In the genomic region with DNA sequence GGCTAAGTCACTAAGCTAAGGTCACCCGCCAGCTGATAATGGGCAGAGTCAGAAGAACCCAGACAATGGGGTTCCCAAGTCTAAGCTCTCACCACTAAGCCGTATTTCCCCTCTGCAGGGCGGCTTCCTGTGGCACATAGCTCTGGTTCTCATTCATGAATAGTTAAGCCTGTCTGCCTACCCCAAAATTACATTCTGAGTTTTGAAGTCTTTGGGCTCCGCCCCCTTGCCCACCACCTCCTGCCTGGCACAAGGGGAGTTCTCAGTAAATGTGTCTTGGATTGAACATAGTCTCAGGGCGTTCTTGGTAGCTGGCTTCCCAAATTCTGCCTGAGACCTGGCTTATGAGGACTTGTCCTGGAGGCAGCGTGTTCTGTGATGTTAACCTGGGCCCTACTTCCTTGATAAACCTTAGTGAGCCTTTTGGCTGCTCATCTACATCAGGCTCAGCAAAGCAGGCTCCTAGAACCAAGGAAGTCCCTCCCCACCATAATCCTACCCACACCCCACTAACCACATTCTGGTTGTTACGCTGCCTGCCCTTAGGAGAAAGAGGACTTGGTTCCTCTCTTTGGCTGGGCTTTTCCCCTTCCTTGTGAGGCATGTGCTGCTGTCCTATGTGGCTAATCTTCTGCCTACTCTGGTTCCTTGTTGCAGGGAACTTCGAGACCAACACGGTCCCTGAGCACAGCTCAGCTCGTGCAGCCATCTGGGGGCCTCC, we compare ENCODE assay signal across 19 cellular contexts. TPM values are rescaled to one million over a fixed set of nuclear protein-coding genes. Genes with fewer than 3 reads are reported as not detected.
A peak's percentile ranks its signal among the peaks of the same experiment; 100 is the strongest.
DNase-seq lines count a peak whose midpoint lies in the region; ATAC-seq and TF ChIP-seq lines count a peak whose summit lies in the region.
"Had no signal": no experiment of that assay in that cellular context is flagged by ENCODE, and none has a peak within 500 bp of the region (broad histone marks: within the 10 kb centered on the region; RNA-seq: fewer than 3 reads in every experiment).

No MANE protein-coding gene starts in this region.

- H3K4me3 Mint-ChIP-seq in activated CD8-positive, alpha-beta memory T cell treated with anti-CD3 and anti-CD28 coated beads, Interleukin-2, amount 10 ng/mL, durations not matched to agents 7 days and 5 days = no peak overlapping the region
- H3K4me3 Mint-ChIP-seq in activated naive CD8-positive, alpha-beta T cell treated with anti-CD3 and anti-CD28 coated beads for 36 hours = no peak overlapping the region
- H3K4me3 Mint-ChIP-seq in nephron progenitor cell (no peak overlapping the region), HFFc6 (no peak overlapping the region)
- H3K4me3 Mint-ChIP-seq: CD8-positive, alpha-beta memory T cell had no signal

- peak overlapping the region; percentile 52 for H3K27ac Mint-ChIP-seq in activated CD8-positive, alpha-beta memory T cell treated with anti-CD3 and anti-CD28 coated beads, Interleukin-2, amount 10 ng/mL, durations not matched to agents 7 days and 5 days
- H3K27ac Mint-ChIP-seq in activated naive CD8-positive, alpha-beta T cell treated with anti-CD3 and anti-CD28 coated beads for 36 hours = peak overlapping the region; percentile 39
- H3K27ac Mint-ChIP-seq in nephron progenitor cell (no peak overlapping the region), HFFc6 (no peak overlapping the region)

- no peak for DNase-seq in activated CD8-positive, alpha-beta memory T cell treated with anti-CD3 and anti-CD28 coated beads, Interleukin-2, amount 10 ng/mL, durations not matched to agents 7 days and 5 days
- no peak for DNase-seq in activated CD8-positive, alpha-beta memory T cell treated with anti-CD3 and anti-CD28 coated beads, Interleukin-2, amount 50 U/mL, for 48 hours
- DNase-seq in NOMO-1 (lab: John Stamatoyannopoulos, UW; ENCODE audit: unreplicated experiment in 2 of 2) (peak; percentile 29 to 30), upper lobe of right lung (no peak), nephron progenitor cell (no peak), left ventricle myocardium superior (no peak), HFFc6 (no peak)
- no peak for DNase-seq in activated naive CD8-positive, alpha-beta T cell treated with anti-CD3 and anti-CD28 coated beads for 36 hours
- DNase-seq: activated T-cell treated with anti-CD3 and anti-CD28 coated beads, Interleukin-2, amount 50 U/mL, for 1 hour; NCI-H1417 treated with DMSO at 0.1 percent for 48 hours; NCI-H748 treated with DMSO at 0.1 percent for 48 hours; Peyer's patch had no signal

- peaks cover 21% of the 10 kb centered on the region for H3K36me3 ChIP-seq in upper lobe of right lung
- H3K36me3 ChIP-seq: breast epithelium, Peyer's patch had no signal

- TF ChIP-seq CTCF in upper lobe of right lung (IDR thresholded peaks at IDR 0.05) = no peak
- no peak for TF ChIP-seq CTCF in nephron progenitor cell (IDR thresholded peaks at IDR 0.05)
- no peak for TF ChIP-seq CTCF in HFFc6 (IDR thresholded peaks at IDR 0.05)

- H3K4me1 Mint-ChIP-seq in activated CD8-positive, alpha-beta memory T cell treated with anti-CD3 and anti-CD28 coated beads, Interleukin-2, amount 10 ng/mL, durations not matched to agents 7 days and 5 days = peaks cover 34% of the 10 kb centered on the region
- H3K4me1 Mint-ChIP-seq in activated naive CD8-positive, alpha-beta T cell treated with anti-CD3 and anti-CD28 coated beads for 36 hours = peaks cover 32% of the 10 kb centered on the region
- H3K4me1 Mint-ChIP-seq in nephron progenitor cell (peaks cover 19% of the 10 kb centered on the region), HFFc6 (ENCODE audit: low read depth) (peaks cover 27% of the 10 kb centered on the region)

- ATAC-seq in activated CD8-positive, alpha-beta memory T cell treated with anti-CD3 and anti-CD28 coated beads, Interleukin-2, amount 10 ng/mL, durations not matched to agents 7 days and 5 days = no peak
- ATAC-seq in upper lobe of right lung = peak; percentile 63
- no peak for ATAC-seq in left ventricle myocardium superior
- ATAC-seq: A549, gastroesophageal sphincter, K562, left lobe of liver, SK-N-SH treated with all-trans-retinoic acid at 6 μM for 48 hours had no signal

- H3K27me3 ChIP-seq in upper lobe of right lung = no peaks in the 10 kb centered on the region
- H3K27me3 ChIP-seq: breast epithelium, Peyer's patch had no signal

- H3K27ac ChIP-seq in upper lobe of right lung = no peak overlapping the region
- H3K27ac ChIP-seq: A549, breast epithelium, gastroesophageal sphincter, Peyer's patch had no signal

- CTCF ChIA-PET in activated CD8-positive, alpha-beta memory T cell treated with anti-CD3 and anti-CD28 coated beads, Interleukin-2, amount 10 ng/mL, durations not matched to agents 7 days and 5 days (lab: Charles Lee) = interaction anchor here (0.8 to 8.8 kb wide), 17 partner anchors 8 to 493 kb away, joined by 3 to 276 read pairs (median 3); no protein-coding TSS in a partner anchor

- H3K36me3 Mint-ChIP-seq in activated CD8-positive, alpha-beta memory T cell treated with anti-CD3 and anti-CD28 coated beads, Interleukin-2, amount 10 ng/mL, durations not matched to agents 7 days and 5 days = no peaks in the 10 kb centered on the region
- H3K36me3 Mint-ChIP-seq in activated naive CD8-positive, alpha-beta T cell treated with anti-CD3 and anti-CD28 coated beads for 36 hours = no peaks in the 10 kb centered on the region
- H3K36me3 Mint-ChIP-seq in nephron progenitor cell (ENCODE audit: low read depth) = no peaks in the 10 kb centered on the region
- H3K36me3 Mint-ChIP-seq in HFFc6 (ENCODE audit: low read depth) = no peaks in the 10 kb centered on the region
- H3K36me3 Mint-ChIP-seq: CD8-positive, alpha-beta memory T cell had no signal

- peaks cover 5% of the 10 kb centered on the region for H3K27me3 Mint-ChIP-seq in activated CD8-positive, alpha-beta memory T cell treated with anti-CD3 and anti-CD28 coated beads, Interleukin-2, amount 10 ng/mL, durations not matched to agents 7 days and 5 days
- no peaks in the 10 kb centered on the region for H3K27me3 Mint-ChIP-seq in activated naive CD8-positive, alpha-beta T cell treated with anti-CD3 and anti-CD28 coated beads for 36 hours
- H3K27me3 Mint-ChIP-seq in nephron progenitor cell (ENCODE audit: low read depth, poor library complexity) (peaks cover 10% of the 10 kb centered on the region), HFFc6 (ENCODE audit: insufficient read depth) (peaks cover 26% of the 10 kb centered on the region)

- intact Hi-C loops in upper lobe of right lung (cut with DNase I) = loop anchor here (5.0 to 10.0 kb wide), 3 partner anchors 114 to 274 kb away; no protein-coding TSS in a partner anchor
- intact Hi-C loops in left ventricle myocardium superior (cut with micrococcal nuclease) = loop anchor here (5.0 kb wide), 2 partner anchors 112 to 162 kb away; no protein-coding TSS in a partner anchor

- H3K4me3 ChIP-seq in upper lobe of right lung = no peak overlapping the region
- H3K4me3 ChIP-seq: A549, breast epithelium, gastroesophageal sphincter, K562, Peyer's patch had no signal

- peaks cover 15% of the 10 kb centered on the region for H3K4me1 ChIP-seq in upper lobe of right lung

- no peaks in the 10 kb centered on the region for H3K9me3 Mint-ChIP-seq in activated CD8-positive, alpha-beta memory T cell treated with anti-CD3 and anti-CD28 coated beads, Interleukin-2, amount 10 ng/mL, durations not matched to agents 7 days and 5 days (ENCODE audit: low read depth)
- H3K9me3 Mint-ChIP-seq in activated naive CD8-positive, alpha-beta T cell treated with anti-CD3 and anti-CD28 coated beads for 36 hours = no peaks in the 10 kb centered on the region
- H3K9me3 Mint-ChIP-seq in nephron progenitor cell = no peaks in the 10 kb centered on the region
- H3K9me3 Mint-ChIP-seq in HFFc6 = no peaks in the 10 kb centered on the region
- H3K9me3 Mint-ChIP-seq: CD8-positive, alpha-beta memory T cell had no signal

- H3K9me3 ChIP-seq in upper lobe of right lung = no peaks in the 10 kb centered on the region
- H3K9me3 ChIP-seq: A549, breast epithelium, gastroesophageal sphincter, Peyer's patch had no signal

RNA-seq across cellular contexts. Expression of a gene that starts 54.9 kb away (rescaled TPM):
- 1 to 10 TPM; 4.8 to 5.2 TPM for total RNA-seq in activated CD8-positive, alpha-beta memory T cell treated with anti-CD3 and anti-CD28 coated beads, Interleukin-2, amount 10 ng/mL, durations not matched to agents 7 days and 5 days
- 1 to 10 TPM; 6.2 to 7.7 TPM for total RNA-seq in activated naive CD8-positive, alpha-beta T cell treated with anti-CD3 and anti-CD28 coated beads for 36 hours
- total RNA-seq in upper lobe of right lung (5.4 TPM), left ventricle myocardium superior (1.8 TPM)
- 1 to 10 TPM; 2.7 to 4.0 (median 3.6) TPM for total RNA-seq in HFFc6 (2021; fragmentation: NEBNext Ultra II Directional; extraction: Animal tissue kit (Norgen Biotek cat#: 25700))

Comparison
In these comparisons a context has a peak if more than half of its experiments do, and no peak if none do; other contexts are left out.
1. DNase-seq: peak in NOMO-1 (2 of 2); none in activated CD8-positive, alpha-beta memory T cell treated with anti-CD3 and anti-CD28 coated beads, Interleukin-2, amount 10 ng/mL, durations not matched to agents 7 days and 5 days (single experiment), activated CD8-positive, alpha-beta memory T cell treated with anti-CD3 and anti-CD28 coated beads, Interleukin-2, amount 50 U/mL, for 48 hours (single experiment), activated naive CD8-positive, alpha-beta T cell treated with anti-CD3 and anti-CD28 coated beads for 36 hours (single experiment), upper lobe of right lung (single experiment), nephron progenitor cell (single experiment), left ventricle myocardium superior (single experiment) and HFFc6 (single experiment).
2. H3K27ac Mint-ChIP-seq: peak in activated CD8-positive, alpha-beta memory T cell treated with anti-CD3 and anti-CD28 coated beads, Interleukin-2, amount 10 ng/mL, durations not matched to agents 7 days and 5 days (single experiment) and activated naive CD8-positive, alpha-beta T cell treated with anti-CD3 and anti-CD28 coated beads for 36 hours (single experiment); none in nephron progenitor cell (single experiment) and HFFc6 (single experiment).